ENCODE assay signal across 2 cellular contexts in genomic region chr9:97840521-97840920, GRCh38.
TF ChIP-seq lines count a peak whose summit lies in the region.

No MANE protein-coding gene starts in this region.

TF ChIP-seq in GM23338, 12 proteins besides CTCF, POLR2A, EP300 and RAD21 (continued from another document):
- TF ChIP-seq, protein P1, sequence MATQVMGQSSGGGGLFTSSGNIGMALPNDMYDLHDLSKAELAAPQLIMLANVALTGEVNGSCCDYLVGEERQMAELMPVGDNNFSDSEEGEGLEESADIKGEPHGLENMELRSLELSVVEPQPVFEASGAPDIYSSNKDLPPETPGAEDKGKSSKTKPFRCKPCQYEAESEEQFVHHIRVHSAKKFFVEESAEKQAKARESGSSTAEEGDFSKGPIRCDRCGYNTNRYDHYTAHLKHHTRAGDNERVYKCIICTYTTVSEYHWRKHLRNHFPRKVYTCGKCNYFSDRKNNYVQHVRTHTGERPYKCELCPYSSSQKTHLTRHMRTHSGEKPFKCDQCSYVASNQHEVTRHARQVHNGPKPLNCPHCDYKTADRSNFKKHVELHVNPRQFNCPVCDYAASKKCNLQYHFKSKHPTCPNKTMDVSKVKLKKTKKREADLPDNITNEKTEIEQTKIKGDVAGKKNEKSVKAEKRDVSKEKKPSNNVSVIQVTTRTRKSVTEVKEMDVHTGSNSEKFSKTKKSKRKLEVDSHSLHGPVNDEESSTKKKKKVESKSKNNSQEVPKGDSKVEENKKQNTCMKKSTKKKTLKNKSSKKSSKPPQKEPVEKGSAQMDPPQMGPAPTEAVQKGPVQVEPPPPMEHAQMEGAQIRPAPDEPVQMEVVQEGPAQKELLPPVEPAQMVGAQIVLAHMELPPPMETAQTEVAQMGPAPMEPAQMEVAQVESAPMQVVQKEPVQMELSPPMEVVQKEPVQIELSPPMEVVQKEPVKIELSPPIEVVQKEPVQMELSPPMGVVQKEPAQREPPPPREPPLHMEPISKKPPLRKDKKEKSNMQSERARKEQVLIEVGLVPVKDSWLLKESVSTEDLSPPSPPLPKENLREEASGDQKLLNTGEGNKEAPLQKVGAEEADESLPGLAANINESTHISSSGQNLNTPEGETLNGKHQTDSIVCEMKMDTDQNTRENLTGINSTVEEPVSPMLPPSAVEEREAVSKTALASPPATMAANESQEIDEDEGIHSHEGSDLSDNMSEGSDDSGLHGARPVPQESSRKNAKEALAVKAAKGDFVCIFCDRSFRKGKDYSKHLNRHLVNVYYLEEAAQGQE (IDR thresholded peaks at IDR 0.05; ENCODE audit: unreplicated experiment), result no peak
- no peak for TF ChIP-seq ZNF331 (CRISPR knock-in tag; IDR thresholded peaks at IDR 0.05; ENCODE audit: low read depth)
- TF ChIP-seq, protein P2, sequence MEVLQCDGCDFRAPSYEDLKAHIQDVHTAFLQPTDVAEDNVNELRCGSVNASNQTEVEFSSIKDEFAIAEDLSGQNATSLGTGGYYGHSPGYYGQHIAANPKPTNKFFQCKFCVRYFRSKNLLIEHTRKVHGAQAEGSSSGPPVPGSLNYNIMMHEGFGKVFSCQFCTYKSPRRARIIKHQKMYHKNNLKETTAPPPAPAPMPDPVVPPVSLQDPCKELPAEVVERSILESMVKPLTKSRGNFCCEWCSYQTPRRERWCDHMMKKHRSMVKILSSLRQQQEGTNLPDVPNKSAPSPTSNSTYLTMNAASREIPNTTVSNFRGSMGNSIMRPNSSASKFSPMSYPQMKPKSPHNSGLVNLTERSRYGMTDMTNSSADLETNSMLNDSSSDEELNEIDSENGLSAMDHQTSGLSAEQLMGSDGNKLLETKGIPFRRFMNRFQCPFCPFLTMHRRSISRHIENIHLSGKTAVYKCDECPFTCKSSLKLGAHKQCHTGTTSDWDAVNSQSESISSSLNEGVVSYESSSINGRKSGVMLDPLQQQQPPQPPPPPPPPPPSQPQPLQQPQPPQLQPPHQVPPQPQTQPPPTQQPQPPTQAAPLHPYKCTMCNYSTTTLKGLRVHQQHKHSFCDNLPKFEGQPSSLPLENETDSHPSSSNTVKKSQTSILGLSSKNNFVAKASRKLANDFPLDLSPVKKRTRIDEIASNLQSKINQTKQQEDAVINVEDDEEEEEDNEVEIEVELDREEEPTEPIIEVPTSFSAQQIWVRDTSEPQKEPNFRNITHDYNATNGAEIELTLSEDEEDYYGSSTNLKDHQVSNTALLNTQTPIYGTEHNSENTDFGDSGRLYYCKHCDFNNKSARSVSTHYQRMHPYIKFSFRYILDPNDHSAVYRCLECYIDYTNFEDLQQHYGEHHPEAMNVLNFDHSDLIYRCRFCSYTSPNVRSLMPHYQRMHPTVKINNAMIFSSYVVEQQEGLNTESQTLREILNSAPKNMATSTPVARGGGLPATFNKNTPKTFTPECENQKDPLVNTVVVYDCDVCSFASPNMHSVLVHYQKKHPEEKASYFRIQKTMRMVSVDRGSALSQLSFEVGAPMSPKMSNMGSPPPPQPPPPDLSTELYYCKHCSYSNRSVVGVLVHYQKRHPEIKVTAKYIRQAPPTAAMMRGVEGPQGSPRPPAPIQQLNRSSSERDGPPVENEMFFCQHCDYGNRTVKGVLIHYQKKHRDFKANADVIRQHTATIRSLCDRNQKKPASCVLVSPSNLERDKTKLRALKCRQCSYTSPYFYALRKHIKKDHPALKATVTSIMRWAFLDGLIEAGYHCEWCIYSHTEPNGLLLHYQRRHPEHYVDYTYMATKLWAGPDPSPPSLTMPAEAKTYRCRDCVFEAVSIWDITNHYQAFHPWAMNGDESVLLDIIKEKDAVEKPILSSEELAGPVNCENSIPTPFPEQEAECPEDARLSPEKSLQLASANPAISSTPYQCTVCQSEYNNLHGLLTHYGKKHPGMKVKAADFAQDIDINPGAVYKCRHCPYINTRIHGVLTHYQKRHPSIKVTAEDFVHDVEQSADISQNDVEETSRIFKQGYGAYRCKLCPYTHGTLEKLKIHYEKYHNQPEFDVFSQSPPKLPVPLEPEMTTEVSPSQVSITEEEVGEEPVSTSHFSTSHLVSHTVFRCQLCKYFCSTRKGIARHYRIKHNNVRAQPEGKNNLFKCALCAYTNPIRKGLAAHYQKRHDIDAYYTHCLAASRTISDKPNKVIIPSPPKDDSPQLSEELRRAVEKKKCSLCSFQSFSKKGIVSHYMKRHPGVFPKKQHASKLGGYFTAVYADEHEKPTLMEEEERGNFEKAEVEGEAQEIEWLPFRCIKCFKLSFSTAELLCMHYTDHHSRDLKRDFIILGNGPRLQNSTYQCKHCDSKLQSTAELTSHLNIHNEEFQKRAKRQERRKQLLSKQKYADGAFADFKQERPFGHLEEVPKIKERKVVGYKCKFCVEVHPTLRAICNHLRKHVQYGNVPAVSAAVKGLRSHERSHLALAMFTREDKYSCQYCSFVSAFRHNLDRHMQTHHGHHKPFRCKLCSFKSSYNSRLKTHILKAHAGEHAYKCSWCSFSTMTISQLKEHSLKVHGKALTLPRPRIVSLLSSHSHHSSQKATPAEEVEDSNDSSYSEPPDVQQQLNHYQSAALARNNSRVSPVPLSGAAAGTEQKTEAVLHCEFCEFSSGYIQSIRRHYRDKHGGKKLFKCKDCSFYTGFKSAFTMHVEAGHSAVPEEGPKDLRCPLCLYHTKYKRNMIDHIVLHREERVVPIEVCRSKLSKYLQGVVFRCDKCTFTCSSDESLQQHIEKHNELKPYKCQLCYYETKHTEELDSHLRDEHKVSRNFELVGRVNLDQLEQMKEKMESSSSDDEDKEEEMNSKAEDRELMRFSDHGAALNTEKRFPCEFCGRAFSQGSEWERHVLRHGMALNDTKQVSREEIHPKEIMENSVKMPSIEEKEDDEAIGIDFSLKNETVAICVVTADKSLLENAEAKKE (CRISPR knock-in tag; IDR thresholded peaks at IDR 0.05), result no peak
- no peak for TF ChIP-seq STAT1 (IDR thresholded peaks at IDR 0.05; ENCODE audit: unreplicated experiment)
- TF ChIP-seq POLR2AphosphoS5 (IDR thresholded peaks at IDR 0.05; ENCODE audit: low read depth), result no peak
- TF ChIP-seq JUNB (IDR thresholded peaks at IDR 0.05; ENCODE audit: unreplicated experiment), result no peak
TF ChIP-seq in GM23338: peak in this region for 0.

TF ChIP-seq in IMR-90, 13 proteins besides CTCF, POLR2A, EP300 and RAD21 (continued from another document):
- TF ChIP-seq, protein P3, sequence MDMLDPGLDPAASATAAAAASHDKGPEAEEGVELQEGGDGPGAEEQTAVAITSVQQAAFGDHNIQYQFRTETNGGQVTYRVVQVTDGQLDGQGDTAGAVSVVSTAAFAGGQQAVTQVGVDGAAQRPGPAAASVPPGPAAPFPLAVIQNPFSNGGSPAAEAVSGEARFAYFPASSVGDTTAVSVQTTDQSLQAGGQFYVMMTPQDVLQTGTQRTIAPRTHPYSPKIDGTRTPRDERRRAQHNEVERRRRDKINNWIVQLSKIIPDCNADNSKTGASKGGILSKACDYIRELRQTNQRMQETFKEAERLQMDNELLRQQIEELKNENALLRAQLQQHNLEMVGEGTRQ (IDR thresholded peaks at IDR 0.05; ENCODE audit: low read depth, low read length), result no peak
- TF ChIP-seq CEBPB (IDR thresholded peaks at IDR 0.05; ENCODE audit: low read depth, low read length), result no peak
